1 cellular context compared by ENCODE assay signal in genomic region chr10:22542773-22543172, GRCh38.
TF ChIP-seq lines count a peak whose summit lies in the region.

No MANE protein-coding gene starts in this region.

TF ChIP-seq in HepG2, 621 proteins besides CTCF, POLR2A, EP300 and RAD21 (continued from another document):
- TF ChIP-seq ZNF33A (CRISPR knock-in tag; IDR thresholded peaks at IDR 0.05; ENCODE audit: borderline replicate concordance), result no peak
- TF ChIP-seq NFKBIZ (CRISPR knock-in tag; IDR thresholded peaks at IDR 0.05), result no peak
- TF ChIP-seq HNF4G (IDR thresholded peaks at IDR 0.05; ENCODE audit: borderline replicate concordance, low read depth, low read length), result 0 out of 2 replicates have a peak, but pooled peaks have one; percentile 13
- no peak for TF ChIP-seq HNF4G (CRISPR knock-in tag; IDR thresholded peaks at IDR 0.05; ENCODE audit: borderline replicate concordance, low read depth)
- no peak for TF ChIP-seq ZNF619 (CRISPR knock-in tag; IDR thresholded peaks at IDR 0.05)
- TF ChIP-seq ZBTB38 (CRISPR knock-in tag; IDR thresholded peaks at IDR 0.05), result peak; percentile 57; the same call in 1 of the 2 replicates
- TF ChIP-seq, protein P1, sequence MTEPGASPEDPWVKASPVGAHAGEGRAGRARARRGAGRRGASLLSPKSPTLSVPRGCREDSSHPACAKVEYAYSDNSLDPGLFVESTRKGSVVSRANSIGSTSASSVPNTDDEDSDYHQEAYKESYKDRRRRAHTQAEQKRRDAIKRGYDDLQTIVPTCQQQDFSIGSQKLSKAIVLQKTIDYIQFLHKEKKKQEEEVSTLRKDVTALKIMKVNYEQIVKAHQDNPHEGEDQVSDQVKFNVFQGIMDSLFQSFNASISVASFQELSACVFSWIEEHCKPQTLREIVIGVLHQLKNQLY (CRISPR knock-in tag; IDR thresholded peaks at IDR 0.05), result no peak
- TF ChIP-seq, protein P2, sequence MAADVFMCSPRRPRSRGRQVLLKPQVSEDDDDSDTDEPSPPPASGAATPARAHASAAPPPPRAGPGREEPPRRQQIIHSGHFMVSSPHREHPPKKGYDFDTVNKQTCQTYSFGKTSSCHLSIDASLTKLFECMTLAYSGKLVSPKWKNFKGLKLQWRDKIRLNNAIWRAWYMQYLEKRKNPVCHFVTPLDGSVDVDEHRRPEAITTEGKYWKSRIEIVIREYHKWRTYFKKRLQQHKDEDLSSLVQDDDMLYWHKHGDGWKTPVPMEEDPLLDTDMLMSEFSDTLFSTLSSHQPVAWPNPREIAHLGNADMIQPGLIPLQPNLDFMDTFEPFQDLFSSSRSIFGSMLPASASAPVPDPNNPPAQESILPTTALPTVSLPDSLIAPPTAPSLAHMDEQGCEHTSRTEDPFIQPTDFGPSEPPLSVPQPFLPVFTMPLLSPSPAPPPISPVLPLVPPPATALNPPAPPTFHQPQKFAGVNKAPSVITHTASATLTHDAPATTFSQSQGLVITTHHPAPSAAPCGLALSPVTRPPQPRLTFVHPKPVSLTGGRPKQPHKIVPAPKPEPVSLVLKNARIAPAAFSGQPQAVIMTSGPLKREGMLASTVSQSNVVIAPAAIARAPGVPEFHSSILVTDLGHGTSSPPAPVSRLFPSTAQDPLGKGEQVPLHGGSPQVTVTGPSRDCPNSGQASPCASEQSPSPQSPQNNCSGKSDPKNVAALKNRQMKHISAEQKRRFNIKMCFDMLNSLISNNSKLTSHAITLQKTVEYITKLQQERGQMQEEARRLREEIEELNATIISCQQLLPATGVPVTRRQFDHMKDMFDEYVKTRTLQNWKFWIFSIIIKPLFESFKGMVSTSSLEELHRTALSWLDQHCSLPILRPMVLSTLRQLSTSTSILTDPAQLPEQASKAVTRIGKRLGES (CRISPR knock-in tag; IDR thresholded peaks at IDR 0.05; ENCODE audit: borderline replicate concordance), result no peak
- TF ChIP-seq RBAK (CRISPR knock-in tag; IDR thresholded peaks at IDR 0.05), result no peak
- TF ChIP-seq GMEB2 (CRISPR knock-in tag; IDR thresholded peaks at IDR 0.05; ENCODE audit: low read depth), result no peak
- TF ChIP-seq KLF12 (CRISPR knock-in tag; IDR thresholded peaks at IDR 0.05; ENCODE audit: borderline replicate concordance), result no peak
- peak; percentile 49 for TF ChIP-seq ZMYM4 (CRISPR knock-in tag; IDR thresholded peaks at IDR 0.05)
- TF ChIP-seq, protein P3, sequence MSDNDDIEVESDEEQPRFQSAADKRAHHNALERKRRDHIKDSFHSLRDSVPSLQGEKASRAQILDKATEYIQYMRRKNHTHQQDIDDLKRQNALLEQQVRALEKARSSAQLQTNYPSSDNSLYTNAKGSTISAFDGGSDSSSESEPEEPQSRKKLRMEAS (IDR thresholded peaks at IDR 0.05), result no peak
- TF ChIP-seq ZBTB33 (CRISPR knock-in tag; IDR thresholded peaks at IDR 0.05), result 0 out of 2 replicates have a peak, but pooled peaks have one; percentile 16
- 0 out of 2 replicates have a peak, but pooled peaks have one; percentile 37 for TF ChIP-seq ZMYM2 (CRISPR knock-in tag; IDR thresholded peaks at IDR 0.05)
- TF ChIP-seq SIN3B (IDR thresholded peaks at IDR 0.05; ENCODE audit: low read length), result no peak
- TF ChIP-seq, protein P4, sequence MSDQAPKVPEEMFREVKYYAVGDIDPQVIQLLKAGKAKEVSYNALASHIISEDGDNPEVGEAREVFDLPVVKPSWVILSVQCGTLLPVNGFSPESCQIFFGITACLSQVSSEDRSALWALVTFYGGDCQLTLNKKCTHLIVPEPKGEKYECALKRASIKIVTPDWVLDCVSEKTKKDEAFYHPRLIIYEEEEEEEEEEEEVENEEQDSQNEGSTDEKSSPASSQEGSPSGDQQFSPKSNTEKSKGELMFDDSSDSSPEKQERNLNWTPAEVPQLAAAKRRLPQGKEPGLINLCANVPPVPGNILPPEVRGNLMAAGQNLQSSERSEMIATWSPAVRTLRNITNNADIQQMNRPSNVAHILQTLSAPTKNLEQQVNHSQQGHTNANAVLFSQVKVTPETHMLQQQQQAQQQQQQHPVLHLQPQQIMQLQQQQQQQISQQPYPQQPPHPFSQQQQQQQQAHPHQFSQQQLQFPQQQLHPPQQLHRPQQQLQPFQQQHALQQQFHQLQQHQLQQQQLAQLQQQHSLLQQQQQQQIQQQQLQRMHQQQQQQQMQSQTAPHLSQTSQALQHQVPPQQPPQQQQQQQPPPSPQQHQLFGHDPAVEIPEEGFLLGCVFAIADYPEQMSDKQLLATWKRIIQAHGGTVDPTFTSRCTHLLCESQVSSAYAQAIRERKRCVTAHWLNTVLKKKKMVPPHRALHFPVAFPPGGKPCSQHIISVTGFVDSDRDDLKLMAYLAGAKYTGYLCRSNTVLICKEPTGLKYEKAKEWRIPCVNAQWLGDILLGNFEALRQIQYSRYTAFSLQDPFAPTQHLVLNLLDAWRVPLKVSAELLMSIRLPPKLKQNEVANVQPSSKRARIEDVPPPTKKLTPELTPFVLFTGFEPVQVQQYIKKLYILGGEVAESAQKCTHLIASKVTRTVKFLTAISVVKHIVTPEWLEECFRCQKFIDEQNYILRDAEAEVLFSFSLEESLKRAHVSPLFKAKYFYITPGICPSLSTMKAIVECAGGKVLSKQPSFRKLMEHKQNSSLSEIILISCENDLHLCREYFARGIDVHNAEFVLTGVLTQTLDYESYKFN (CRISPR knock-in tag; conservative IDR thresholded peaks at IDR 0.05), result 0 out of 2 replicates have a peak, but pooled peaks have one; percentile 21
- no peak for TF ChIP-seq LCORL (IDR thresholded peaks at IDR 0.05)
- TF ChIP-seq LCORL (CRISPR knock-in tag; IDR thresholded peaks at IDR 0.05), result 0 out of 2 replicates have a peak, but pooled peaks have one; percentile 30
- TF ChIP-seq, protein P5, sequence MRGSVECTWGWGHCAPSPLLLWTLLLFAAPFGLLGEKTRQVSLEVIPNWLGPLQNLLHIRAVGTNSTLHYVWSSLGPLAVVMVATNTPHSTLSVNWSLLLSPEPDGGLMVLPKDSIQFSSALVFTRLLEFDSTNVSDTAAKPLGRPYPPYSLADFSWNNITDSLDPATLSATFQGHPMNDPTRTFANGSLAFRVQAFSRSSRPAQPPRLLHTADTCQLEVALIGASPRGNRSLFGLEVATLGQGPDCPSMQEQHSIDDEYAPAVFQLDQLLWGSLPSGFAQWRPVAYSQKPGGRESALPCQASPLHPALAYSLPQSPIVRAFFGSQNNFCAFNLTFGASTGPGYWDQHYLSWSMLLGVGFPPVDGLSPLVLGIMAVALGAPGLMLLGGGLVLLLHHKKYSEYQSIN (CRISPR knock-in tag; IDR thresholded peaks at IDR 0.05; ENCODE audit: borderline replicate concordance), result no peak
- TF ChIP-seq, protein P6, sequence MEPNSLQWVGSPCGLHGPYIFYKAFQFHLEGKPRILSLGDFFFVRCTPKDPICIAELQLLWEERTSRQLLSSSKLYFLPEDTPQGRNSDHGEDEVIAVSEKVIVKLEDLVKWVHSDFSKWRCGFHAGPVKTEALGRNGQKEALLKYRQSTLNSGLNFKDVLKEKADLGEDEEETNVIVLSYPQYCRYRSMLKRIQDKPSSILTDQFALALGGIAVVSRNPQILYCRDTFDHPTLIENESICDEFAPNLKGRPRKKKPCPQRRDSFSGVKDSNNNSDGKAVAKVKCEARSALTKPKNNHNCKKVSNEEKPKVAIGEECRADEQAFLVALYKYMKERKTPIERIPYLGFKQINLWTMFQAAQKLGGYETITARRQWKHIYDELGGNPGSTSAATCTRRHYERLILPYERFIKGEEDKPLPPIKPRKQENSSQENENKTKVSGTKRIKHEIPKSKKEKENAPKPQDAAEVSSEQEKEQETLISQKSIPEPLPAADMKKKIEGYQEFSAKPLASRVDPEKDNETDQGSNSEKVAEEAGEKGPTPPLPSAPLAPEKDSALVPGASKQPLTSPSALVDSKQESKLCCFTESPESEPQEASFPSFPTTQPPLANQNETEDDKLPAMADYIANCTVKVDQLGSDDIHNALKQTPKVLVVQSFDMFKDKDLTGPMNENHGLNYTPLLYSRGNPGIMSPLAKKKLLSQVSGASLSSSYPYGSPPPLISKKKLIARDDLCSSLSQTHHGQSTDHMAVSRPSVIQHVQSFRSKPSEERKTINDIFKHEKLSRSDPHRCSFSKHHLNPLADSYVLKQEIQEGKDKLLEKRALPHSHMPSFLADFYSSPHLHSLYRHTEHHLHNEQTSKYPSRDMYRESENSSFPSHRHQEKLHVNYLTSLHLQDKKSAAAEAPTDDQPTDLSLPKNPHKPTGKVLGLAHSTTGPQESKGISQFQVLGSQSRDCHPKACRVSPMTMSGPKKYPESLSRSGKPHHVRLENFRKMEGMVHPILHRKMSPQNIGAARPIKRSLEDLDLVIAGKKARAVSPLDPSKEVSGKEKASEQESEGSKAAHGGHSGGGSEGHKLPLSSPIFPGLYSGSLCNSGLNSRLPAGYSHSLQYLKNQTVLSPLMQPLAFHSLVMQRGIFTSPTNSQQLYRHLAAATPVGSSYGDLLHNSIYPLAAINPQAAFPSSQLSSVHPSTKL (CRISPR knock-in tag; IDR thresholded peaks at IDR 0.05), result 0 out of 2 replicates have a peak, but pooled peaks have one; percentile 13
- TF ChIP-seq SMARCC2 (IDR thresholded peaks at IDR 0.05), result no peak
